Comparison of ENCODE assay signal across 8 cellular contexts in the genomic region with DNA sequence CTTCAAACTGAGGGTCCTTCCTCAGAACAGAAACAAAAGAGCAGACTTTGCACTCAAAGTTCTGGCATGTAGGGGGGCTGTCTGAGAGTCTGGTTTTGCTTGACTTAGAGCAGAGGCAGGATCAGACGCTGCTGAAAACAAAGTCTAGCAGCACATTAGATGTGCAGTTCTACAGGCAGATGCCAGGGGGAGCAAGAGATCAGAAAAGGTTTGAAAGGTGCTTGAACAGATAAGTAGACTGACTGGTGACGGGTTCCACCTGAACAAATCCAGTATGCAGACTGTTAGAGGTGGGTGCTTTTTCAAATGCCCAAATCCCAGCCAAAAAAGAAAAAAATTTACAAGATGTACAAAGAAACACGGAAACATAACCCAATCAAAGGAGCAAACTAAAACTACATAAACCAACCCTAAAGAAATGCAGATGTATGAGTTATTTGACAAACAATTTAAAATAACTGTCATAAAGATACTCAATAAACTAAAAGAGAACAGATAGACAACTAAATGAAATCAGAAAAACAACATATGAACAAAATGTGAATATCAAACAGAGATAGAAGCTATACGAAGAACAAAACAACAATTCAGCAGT.
DNase-seq lines count a peak whose midpoint lies in the region; ATAC-seq and TF ChIP-seq lines count a peak whose summit lies in the region.

No MANE protein-coding gene starts in this region.

- no peak overlapping the region for H3K27ac Mint-ChIP-seq in GM23338
- no peak overlapping the region for H3K27ac Mint-ChIP-seq in stimulated activated naive B cell treated with anti-CD40 and anti-IgM and Interleukin-4, amounts not matched to agents 10 μg/mL and 1 μg/mL and 100 μg/mL, for 72 hours

- in situ Hi-C loops in brain microvascular endothelial cell (cut with HindIII; ENCODE audit: low pct_ligation_motif_present, low sequenced_read_pairs), result no loop called here

- H3K27me3 ChIP-seq in GM23338 (ENCODE audit: insufficient read depth), result no peaks in the 10 kb centered on the region
- no peaks in the 10 kb centered on the region for H3K27me3 ChIP-seq in KMS-11 (ENCODE audit: insufficient read depth, low read depth)
- H3K27me3 ChIP-seq in SK-N-SH (ENCODE audit: insufficient read depth), result no peaks in the 10 kb centered on the region
- no peaks in the 10 kb centered on the region for H3K27me3 ChIP-seq in brain microvascular endothelial cell (replicated peaks)

- H3K4me3 ChIP-seq in GM23338 (no peak overlapping the region), KMS-11 (IDR thresholded peaks at IDR 0.05; ENCODE audit: insufficient read depth, low read depth, low read length) (no peak overlapping the region), SK-N-SH (ENCODE audit: low read depth in 2 of 2, low read length in 1 of 2) (no peak overlapping the region), brain microvascular endothelial cell (ENCODE audit: low read depth, low read length) (no peak overlapping the region)

- peak; percentile 69 for TF ChIP-seq RAD21 in SK-N-SH (IDR thresholded peaks at IDR 0.05; ENCODE audit: low read length)

- H3K9me3 ChIP-seq in SK-N-SH, result peaks cover 8% of the 10 kb centered on the region; the same call in 1 of the 2 replicates

- no peaks in the 10 kb centered on the region for H3K27me3 Mint-ChIP-seq in GM23338 (ENCODE audit: insufficient read depth, low read depth, poor library complexity)
- H3K27me3 Mint-ChIP-seq in stimulated activated naive B cell treated with anti-CD40 and anti-IgM and Interleukin-4, amounts not matched to agents 10 μg/mL and 1 μg/mL and 100 μg/mL, for 72 hours, result peaks cover 8 to 13% of the 10 kb centered on the region in 2 donors

- no peaks in the 10 kb centered on the region for H3K36me3 ChIP-seq in GM23338 (ENCODE audit: insufficient read depth)
- H3K36me3 ChIP-seq in KMS-11 (ENCODE audit: insufficient read depth), result no peaks in the 10 kb centered on the region
- H3K36me3 ChIP-seq in SK-N-SH (replicated peaks in 1 of 2; ENCODE audit: control insufficient read depth in 1 of 2, insufficient read depth in 2 of 2, low read length in 1 of 2), result no peaks in the 10 kb centered on the region
- no peaks in the 10 kb centered on the region for H3K36me3 ChIP-seq in brain microvascular endothelial cell (replicated peaks)

- DNase-seq in GM03348 (ENCODE audit: low spot score) (peak; percentile 49), GM23338 (ENCODE audit: low spot score) (peak; percentile 75), SK-N-SH (peak; percentile 37), brain microvascular endothelial cell (peak; percentile 10), left kidney (ENCODE audit: low read depth, low spot score) (peak; percentile 56)
- DNase-seq in stimulated activated naive B cell treated with anti-CD40 and anti-IgM and Interleukin-4, amounts not matched to agents 10 μg/mL and 1 μg/mL and 100 μg/mL, for 72 hours, result no peak

- H2AFZ ChIP-seq in GM23338, result peak overlapping the region; percentile 67
- no peak overlapping the region for H2AFZ ChIP-seq in KMS-11 (ENCODE audit: low read depth)
- no peak overlapping the region for H2AFZ ChIP-seq in SK-N-SH (ENCODE audit: low read depth)

- H3F3A ChIP-seq in GM23338 (replicated peaks; ENCODE audit: low read depth) (no peaks in the 10 kb centered on the region), SK-N-SH (replicated peaks; ENCODE audit: insufficient read depth) (no peaks in the 10 kb centered on the region)

- H3K4me2 ChIP-seq in GM23338 (no peak overlapping the region), KMS-11 (no peak overlapping the region), SK-N-SH (no peak overlapping the region)

- H3K36me3 Mint-ChIP-seq in GM23338 (ENCODE audit: low read depth), result 0 out of 3 replicates have a peak, but pooled peaks cover 6% of the 10 kb centered on the region
- H3K36me3 Mint-ChIP-seq in stimulated activated naive B cell treated with anti-CD40 and anti-IgM and Interleukin-4, amounts not matched to agents 10 μg/mL and 1 μg/mL and 100 μg/mL, for 72 hours, result no peaks in the 10 kb centered on the region

- ATAC-seq in GM23338, result peak; percentile 91
- peak; percentile 68 to 75 for ATAC-seq in stimulated activated naive B cell treated with anti-CD40 and anti-IgM and Interleukin-4, amounts not matched to agents 10 μg/mL and 1 μg/mL and 100 μg/mL, for 72 hours (replicated peaks)

- POLR2A ChIA-PET in SK-N-SH (lab: Yijun Ruan, JAX), result no interaction called here

- CTCF ChIA-PET in SK-N-SH (lab: Yijun Ruan, JAX), result interaction anchor here (0.7 to 4.1 kb wide), 15 partner anchors 9 to 589 kb away, joined by 3 to 37 read pairs (median 3); no protein-coding TSS in a partner anchor

- H3K9me2 ChIP-seq in GM23338 (ENCODE audit: insufficient read depth) (no peaks in the 10 kb centered on the region), SK-N-SH (no peaks in the 10 kb centered on the region)

- peaks cover 7% of the 10 kb centered on the region; the same call in 2 of the 3 replicates for H3K9me3 Mint-ChIP-seq in GM23338
- H3K9me3 Mint-ChIP-seq in stimulated activated naive B cell treated with anti-CD40 and anti-IgM and Interleukin-4, amounts not matched to agents 10 μg/mL and 1 μg/mL and 100 μg/mL, for 72 hours, result peaks cover 3 to 4% of the 10 kb centered on the region in 2 donors

- no peak overlapping the region for H3K4me3 Mint-ChIP-seq in GM23338
- no peak overlapping the region for H3K4me3 Mint-ChIP-seq in stimulated activated naive B cell treated with anti-CD40 and anti-IgM and Interleukin-4, amounts not matched to agents 10 μg/mL and 1 μg/mL and 100 μg/mL, for 72 hours

- TF ChIP-seq EP300 in SK-N-SH (IDR thresholded peaks at IDR 0.05; ENCODE audit: borderline replicate concordance in 1 of 2, low read depth in 1 of 2, low read length in 1 of 2), result no peak

- H4K20me1 ChIP-seq in GM23338 (replicated peaks; ENCODE audit: insufficient read depth), result no peaks in the 10 kb centered on the region
- H4K20me1 ChIP-seq in KMS-11 (ENCODE audit: insufficient read depth), result no peaks in the 10 kb centered on the region
- H4K20me1 ChIP-seq in SK-N-SH (ENCODE audit: insufficient read depth), result no peaks in the 10 kb centered on the region

- no peaks in the 10 kb centered on the region for H3K4me1 ChIP-seq in GM23338 (ENCODE audit: insufficient read depth)
- no peaks in the 10 kb centered on the region for H3K4me1 ChIP-seq in KMS-11 (ENCODE audit: low read depth, poor library complexity, severe bottlenecking)
- H3K4me1 ChIP-seq in SK-N-SH (ENCODE audit: control insufficient read depth in 1 of 2, insufficient read depth in 2 of 2, low read depth in 1 of 2, low read length in 1 of 2), result no peaks in the 10 kb centered on the region

- no peak overlapping the region for H3K9ac ChIP-seq in KMS-11
- no peak overlapping the region for H3K9ac ChIP-seq in SK-N-SH

- peaks cover 2% of the 10 kb centered on the region; the same call in 1 of the 3 replicates for H3K4me1 Mint-ChIP-seq in GM23338
- H3K4me1 Mint-ChIP-seq in stimulated activated naive B cell treated with anti-CD40 and anti-IgM and Interleukin-4, amounts not matched to agents 10 μg/mL and 1 μg/mL and 100 μg/mL, for 72 hours, result no peaks in the 10 kb centered on the region

- WGBS in SK-N-SH (ENCODE audit: low lambda C conversion rate), result 22% methylated on average over 4 of the region's 4 CpGs

- H3K79me2 ChIP-seq in GM23338 (replicated peaks; ENCODE audit: insufficient read depth) (no peaks in the 10 kb centered on the region), KMS-11 (ENCODE audit: insufficient read depth, low read depth) (no peaks in the 10 kb centered on the region), SK-N-SH (ENCODE audit: insufficient read depth) (no peaks in the 10 kb centered on the region)

- TF ChIP-seq CTCF in 22Rv1 (IDR thresholded peaks at IDR 0.05) (peak; percentile 87), GM23338 (conservative IDR thresholded peaks at IDR 0.05; ENCODE audit: low read depth in 2 of 2) (peak; percentile 75 to 89), KMS-11 (conservative IDR thresholded peaks at IDR 0.05; ENCODE audit: low read depth, low read length) (peak; percentile 83), SK-N-SH (IDR thresholded peaks at IDR 0.05) (peak; percentile 78), brain microvascular endothelial cell (IDR thresholded peaks at IDR 0.05; ENCODE audit: low read depth, low read length, missing control alignments) (peak; percentile 87)

- H3K27ac ChIP-seq in 22Rv1, result no peak overlapping the region
- no peak overlapping the region for H3K27ac ChIP-seq in GM23338 (ENCODE audit: low read depth)
- H3K27ac ChIP-seq in KMS-11, result no peak overlapping the region
- H3K27ac ChIP-seq in SK-N-SH (ENCODE audit: low read depth in 2 of 2, low read length in 1 of 2), result no peak overlapping the region
- no peak overlapping the region for H3K27ac ChIP-seq in brain microvascular endothelial cell

TF ChIP-seq in GM23338, 12 proteins besides CTCF, POLR2A, EP300 and RAD21 (continues in another document):
- TF ChIP-seq ETS1 (IDR thresholded peaks at IDR 0.05) (no peak), POLR2AphosphoS5 (IDR thresholded peaks at IDR 0.05; ENCODE audit: low read depth) (no peak), ZNF114 (CRISPR knock-in tag; IDR thresholded peaks at IDR 0.05) (no peak)

TF ChIP-seq in SK-N-SH, 30 proteins besides CTCF, POLR2A, EP300 and RAD21:
- TF ChIP-seq SMC3 (IDR thresholded peaks at IDR 0.05; ENCODE audit: low read depth, low read length) (peak; percentile 76), CHD2 (IDR thresholded peaks at IDR 0.05; ENCODE audit: low read length, partially characterized antibody) (no peak)
